Comparison of ENCODE assay signal across 9 cellular contexts in genomic region chr21:25127811-25128210, GRCh38.
"Had no signal": no experiment of that assay in that cellular context is flagged by ENCODE, and none has a peak within 500 bp of the region (broad histone marks: within the 10 kb centered on the region; RNA-seq: fewer than 3 reads in every experiment).

No MANE protein-coding gene starts in this region.

- ATAC-seq: GM23338, HCT116 had no signal

- H3K27ac ChIP-seq: GM23248 had no signal

- H3K4me3 ChIP-seq: GM23248, GM23338, HAP-1 had no signal

- H3K9ac ChIP-seq: GM23248 had no signal

- H3K4me1 ChIP-seq: HAP-1 had no signal

- H3K9me3 ChIP-seq: HAP-1 had no signal

- H3K4me1 Mint-ChIP-seq: GM23338, H9 had no signal

- H3K4me2 ChIP-seq: GM23338 had no signal

- H3K4me3 Mint-ChIP-seq: GM23338, H9, HFFc6 had no signal

- H2AFZ ChIP-seq: GM23248, GM23338 had no signal

- DNase-seq: GM23248, GOT3, H7, H9, HCEC 1CT, HFFc6 had no signal

- H3K36me3 ChIP-seq: HAP-1 had no signal

- H3K27ac Mint-ChIP-seq: GM23338, H9, HFFc6 had no signal
